In the genomic region with DNA sequence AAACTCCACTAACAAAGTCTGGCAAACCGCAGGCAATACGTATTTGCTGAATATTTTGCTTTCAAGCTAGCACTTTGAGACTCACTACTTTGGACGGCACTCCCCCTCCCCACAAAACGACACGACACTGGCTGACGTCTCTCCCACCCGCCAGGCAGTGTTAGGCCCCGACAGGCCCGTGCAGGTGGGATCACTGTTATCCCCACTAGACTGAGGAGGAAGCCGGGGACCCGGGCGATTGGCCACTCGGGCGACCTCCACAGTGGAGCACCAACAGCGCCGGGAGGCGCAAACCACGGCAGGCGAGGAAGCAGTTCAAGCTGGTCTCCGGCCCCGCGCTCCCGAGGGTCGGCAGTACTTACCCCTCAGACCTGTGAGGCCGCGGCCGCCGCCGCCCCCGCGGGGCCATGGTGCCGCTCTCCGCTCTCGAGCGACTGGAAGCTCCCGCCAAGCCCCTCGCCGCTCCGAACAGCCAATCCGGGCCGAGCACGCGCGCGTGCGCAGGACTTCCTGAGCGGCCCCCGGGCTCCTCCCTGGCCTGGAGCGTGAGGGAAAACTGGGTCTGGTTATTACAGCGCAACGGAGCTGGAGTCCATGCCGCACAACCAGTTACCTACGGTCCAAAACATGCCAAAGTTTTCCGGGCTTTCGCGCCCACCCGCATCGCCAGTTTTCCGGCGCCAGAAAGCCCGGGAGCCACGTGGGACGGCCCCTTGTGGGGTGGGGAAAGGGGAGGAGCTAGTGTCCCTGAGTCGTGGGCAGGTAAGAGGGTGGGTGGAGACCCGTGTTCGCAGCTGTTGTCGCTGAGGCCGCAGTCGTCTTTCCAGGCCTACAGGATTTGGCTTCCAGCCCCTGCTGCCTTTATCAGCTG, we compare ENCODE assay signal across 8 cellular contexts. TPM values are rescaled to one million over a fixed set of nuclear protein-coding genes. Genes with fewer than 3 reads are reported as not detected.
DNase-seq lines count a peak whose midpoint lies in the region; ATAC-seq, FAIRE-seq and TF ChIP-seq lines count a peak whose summit lies in the region.

Gene CENPU, minus strand, starts transcription at position 443 of the 871 bp plus-strand sequence. Its CDS starts 34 bp downstream, at position 409.

- peak within 1 kb of the TSS; percentile 72 for H3K4me3 ChIP-seq in GM12864 (ENCODE audit: low read depth, low read length)
- H3K4me3 ChIP-seq in pancreas = peak within 1 kb of the TSS; percentile 55 to 90 (median 75)
- peak within 1 kb of the TSS; percentile 66 to 83 (median 78) for H3K4me3 ChIP-seq in tibial nerve

- peak; percentile 91 for ATAC-seq in HG02759 (IDR thresholded peaks at IDR 0.05; ENCODE audit: unreplicated experiment)
- ATAC-seq in Right ventricle myocardium superior (ENCODE audit: poor library complexity) = peak; percentile 99
- ATAC-seq in pancreas = peak; percentile 96 to 99 (median 98)

- H3K9me3 ChIP-seq in pancreas = no peaks in the 10 kb centered on the region
- no peaks in the 10 kb centered on the region for H3K9me3 ChIP-seq in tibial nerve

- no peak for TF ChIP-seq CTCF in GM12864 (IDR thresholded peaks at IDR 0.05; ENCODE audit: low read depth, low read length, missing control alignments)
- no peak for TF ChIP-seq CTCF in pancreas (IDR thresholded peaks at IDR 0.05)
- peak in 2 of 5 experiments; percentile 78 to 83 for TF ChIP-seq CTCF in tibial nerve (IDR thresholded peaks at IDR 0.05)

- DNase-seq in GM12864 (ENCODE audit: low read depth) (peak; percentile 97), NCI-H1417 (lab: John Stamatoyannopoulos, UW) (peak; percentile 96 to 100 (median 99)), SW 1271 (lab: John Stamatoyannopoulos, UW) (peak; percentile 92), Right ventricle myocardium superior (peak; percentile 96), pancreas (peak; percentile 96 to 99 (median 98)), tibial nerve (ENCODE audit: low spot score in 2 of 2) (peak; percentile 83 to 90)
- DNase-seq in activated naive CD8-positive, alpha-beta T cell treated with anti-CD3 and anti-CD28 coated beads, Interleukin-2, amount 50 U/mL, for 16 hours (ENCODE audit: low read depth, low spot score) = peak; percentile 93

- peak; percentile 41 for FAIRE-seq in pancreas (lab: Jason Lieb, UNC)

- peak; percentile 93 to 95 for TF ChIP-seq EP300 in tibial nerve (IDR thresholded peaks at IDR 0.05)

- 1% methylated on average over 69 of the region's 69 CpGs for WGBS in pancreas, 2 donors
- WGBS in tibial nerve, 2 donors = 0 to 2% methylated on average over 38 to 66 of the region's 69 CpGs

- H3K27me3 ChIP-seq in pancreas = no peaks in the 10 kb centered on the region
- no peaks in the 10 kb centered on the region for H3K27me3 ChIP-seq in tibial nerve

- intact Hi-C loops in Right ventricle myocardium superior (cut with DNase I) (no loop called here), pancreas (cut with DNase I) (no loop called here)

- H3K4me1 ChIP-seq in pancreas (peaks cover 0 to 5% (median 3%) of the 10 kb centered on the region in 3 donors), tibial nerve (peaks cover 0 to 29% (median 8%) of the 10 kb centered on the region in 4 donors)

- peak within 1 kb of the TSS; percentile 19 to 66 (median 58) for H3K27ac ChIP-seq in pancreas
- peak within 1 kb of the TSS in 3 of 4 donors; percentile 64 to 77 (median 76) for H3K27ac ChIP-seq in tibial nerve

- peak; percentile 47 to 99 for TF ChIP-seq POLR2A in tibial nerve (IDR thresholded peaks at IDR 0.05)

- no peaks in the 10 kb centered on the region for H3K36me3 ChIP-seq in pancreas
- H3K36me3 ChIP-seq in tibial nerve = no peaks in the 10 kb centered on the region

RNA-seq across cellular contexts. Expression of gene CENPU, which starts in this region (rescaled TPM):
- total RNA-seq in Right ventricle myocardium superior (1.7 TPM), pancreas (1 to 10 TPM in 4 of 6 donors, under 1 TPM in 2; 0.60 to 2.9 (median 1.1) TPM), tibial nerve (1 to 10 TPM; 1.0 to 3.0 (median 1.8) TPM)
- 1 to 10 TPM; 1.1 to 1.5 TPM for polyA plus RNA-seq in pancreas

Comparison
In these comparisons a context has a peak if more than half of its experiments do, and no peak if none do; other contexts are left out.
1. Peak in every context shown above with its lines: DNase-seq, ATAC-seq, H3K4me3 ChIP-seq and H3K27ac ChIP-seq.